In the genomic region with DNA sequence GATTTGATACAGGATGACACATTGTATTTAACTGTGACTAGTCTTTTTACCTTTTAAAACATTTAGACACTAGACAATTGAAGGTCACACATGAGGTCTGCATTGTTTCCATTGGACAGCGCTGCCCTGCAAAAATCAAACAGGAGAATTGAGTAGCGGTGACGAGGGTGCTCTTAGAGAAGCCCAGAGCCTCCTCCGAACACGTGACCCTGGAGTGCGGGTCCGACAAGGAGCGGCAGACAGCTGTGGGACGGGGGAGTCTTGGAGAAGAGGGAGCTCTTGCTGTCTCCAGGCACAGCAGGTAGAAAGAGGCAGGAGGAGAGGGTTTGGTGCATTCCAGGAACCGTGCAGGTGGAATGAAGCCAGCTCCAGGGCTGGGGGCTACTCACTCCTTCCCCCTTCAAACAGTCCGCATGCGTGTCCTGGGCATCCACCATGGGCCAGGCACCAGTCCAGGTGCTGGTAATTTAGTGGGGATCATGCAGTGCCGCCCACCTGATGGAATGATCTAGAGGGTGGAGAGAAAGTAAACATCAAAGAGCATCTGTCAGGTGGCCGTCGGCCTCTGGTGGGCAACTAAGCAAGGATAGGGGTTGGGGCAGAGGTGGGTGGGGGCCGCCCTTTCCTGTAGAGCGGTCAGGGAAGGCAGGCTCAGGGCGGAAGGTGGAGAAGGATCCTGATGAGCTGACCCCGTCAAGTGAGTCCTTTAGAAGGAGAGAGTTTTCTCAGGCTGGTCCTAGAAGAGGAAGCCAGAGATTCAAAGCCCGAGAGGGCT, we compare ENCODE assay signal across 22 cellular contexts.
DNase-seq lines count a peak whose midpoint lies in the region; ATAC-seq and TF ChIP-seq lines count a peak whose summit lies in the region.
"Had no signal": no experiment of that assay in that cellular context is flagged by ENCODE, and none has a peak within 500 bp of the region (broad histone marks: within the 10 kb centered on the region; RNA-seq: fewer than 3 reads in every experiment).

No MANE protein-coding gene starts in this region.

- H3K4ac ChIP-seq in IMR-90 (ENCODE audit: low read depth, low read length) = no peak overlapping the region

- no peak overlapping the region for H4K5ac ChIP-seq in IMR-90 (ENCODE audit: low read depth, low read length)

- H2BK20ac ChIP-seq in IMR-90 (ENCODE audit: low read depth, low read length) = no peak overlapping the region

- H2AK5ac ChIP-seq in IMR-90 (ENCODE audit: low read depth, low read length) = no peak overlapping the region

- no peaks in the 10 kb centered on the region for H3K79me2 ChIP-seq in osteoblast (ENCODE audit: insufficient read depth, low read length)

- POLR2A ChIA-PET in IMR-90 (lab: Charles Lee; ENCODE audit: unreplicated experiment) = no interaction called here

- H3K18ac ChIP-seq in IMR-90 (ENCODE audit: low read depth, low read length) = no peak overlapping the region

- H3K27me3 ChIP-seq in IMR-90 (ENCODE audit: control insufficient read depth, insufficient read depth, low read length) = no peaks in the 10 kb centered on the region
- H3K27me3 ChIP-seq in osteoblast (ENCODE audit: insufficient read depth, low read length) = no peaks in the 10 kb centered on the region

- peaks cover 2 to 4% (median 3%) of the 10 kb centered on the region in 3 donors for H3K27me3 Mint-ChIP-seq in CD14-positive monocyte (ENCODE audit: low read depth in 3 of 3)
- peaks cover 5% of the 10 kb centered on the region for H3K27me3 Mint-ChIP-seq in activated T-helper 17 cell treated with anti-CD3 and anti-CD28 coated beads, Interleukin-2, amount 50 U/mL, for 72 hours
- peaks cover 3% of the 10 kb centered on the region for H3K27me3 Mint-ChIP-seq in activated naive CD8-positive, alpha-beta T cell treated with anti-CD3 and anti-CD28 coated beads, Interleukin-2, amount 50 U/mL, for 24 hours

- no peak overlapping the region for H3K14ac ChIP-seq in IMR-90 (replicated peaks; ENCODE audit: low read depth, low read length)

- H3K9me3 ChIP-seq in IMR-90 (ENCODE audit: control insufficient read depth, insufficient read depth, low read length) (peaks cover 56% of the 10 kb centered on the region), osteoblast (ENCODE audit: low read depth, low read length) (no peaks in the 10 kb centered on the region)

- DNase-seq in CD14-positive monocyte (ENCODE audit: low spot score) (peak; percentile 20), IMR-90 (no peak), osteoblast (ENCODE audit: insufficient read length, low spot score, missing footprints) (peak; percentile 58), NCI-H1436 (lab: John Stamatoyannopoulos, UW) (no peak), islet precursor cell (no peak)
- no peak for DNase-seq in activated naive CD8-positive, alpha-beta T cell treated with anti-CD3 and anti-CD28 coated beads, Interleukin-2, amount 50 U/mL, for 24 hours
- DNase-seq: CD4-positive, alpha-beta T cell; COR-L47; DMS79 treated with DMSO at 0.1 percent for 48 hours; GM23248; H9; HFFc6; KG1; MV-4-11; NCI-H1105 treated with DMSO at 0.1 percent for 48 hours; NCI-H1694; NCI-H2081; NCI-H446; NCI-H526 treated with DMSO at 0.1 percent for 48 hours had no signal

- H2AFZ ChIP-seq in IMR-90 (replicated peaks; ENCODE audit: low read length, poor library complexity) (no peak overlapping the region), osteoblast (ENCODE audit: low read length) (no peak overlapping the region)
- H2AFZ ChIP-seq: GM23248 had no signal

- H3K4me3 ChIP-seq in IMR-90 (ENCODE audit: insufficient read depth, low read depth, low read length) = no peak overlapping the region
- no peak overlapping the region for H3K4me3 ChIP-seq in osteoblast (ENCODE audit: insufficient read depth, low read length)
- H3K4me3 ChIP-seq: GM23248 had no signal

- H3K36me3 Mint-ChIP-seq in CD14-positive monocyte = no peaks in the 10 kb centered on the region
- H3K36me3 Mint-ChIP-seq in activated T-helper 17 cell treated with anti-CD3 and anti-CD28 coated beads, Interleukin-2, amount 50 U/mL, for 72 hours (ENCODE audit: low read depth) = no peaks in the 10 kb centered on the region
- H3K36me3 Mint-ChIP-seq in activated naive CD8-positive, alpha-beta T cell treated with anti-CD3 and anti-CD28 coated beads, Interleukin-2, amount 50 U/mL, for 24 hours (ENCODE audit: low read depth) = no peaks in the 10 kb centered on the region

- H4K91ac ChIP-seq in IMR-90 (ENCODE audit: insufficient read depth, low read depth, low read length) = no peak overlapping the region

- TF ChIP-seq CTCF in CD14-positive monocyte (IDR thresholded peaks at IDR 0.05) (no peak), IMR-90 (conservative IDR thresholded peaks at IDR 0.05; ENCODE audit: low read depth, low read length) (no peak), osteoblast (IDR thresholded peaks at IDR 0.05; ENCODE audit: extremely low read depth, low read depth, low read length) (no peak)

- in situ Hi-C loops in IMR-90 (cut with MboI; ENCODE audit: low sequenced_read_pairs) = no loop called here

- no peak overlapping the region for H3K9ac ChIP-seq in IMR-90 (ENCODE audit: low read depth, low read length)
- H3K9ac ChIP-seq: GM23248 had no signal

- ATAC-seq in IMR-90 (ENCODE audit: low read depth) = no peak
- peak; percentile 16 for ATAC-seq in activated T-helper 17 cell treated with anti-CD3 and anti-CD28 coated beads, Interleukin-2, amount 50 U/mL, for 72 hours (replicated peaks)
- ATAC-seq in activated naive CD8-positive, alpha-beta T cell treated with anti-CD3 and anti-CD28 coated beads, Interleukin-2, amount 50 U/mL, for 24 hours = no peak
- ATAC-seq: SK-N-SH treated with all-trans-retinoic acid at 6 μM for 48 hours had no signal

- peak overlapping the region; percentile 42 for H2AK9ac ChIP-seq in IMR-90 (replicated peaks; ENCODE audit: low read depth, low read length, poor library complexity)

- H3K27ac Mint-ChIP-seq in CD14-positive monocyte = no peak overlapping the region
- H3K27ac Mint-ChIP-seq in activated T-helper 17 cell treated with anti-CD3 and anti-CD28 coated beads, Interleukin-2, amount 50 U/mL, for 72 hours = no peak overlapping the region
- no peak overlapping the region for H3K27ac Mint-ChIP-seq in activated naive CD8-positive, alpha-beta T cell treated with anti-CD3 and anti-CD28 coated beads, Interleukin-2, amount 50 U/mL, for 24 hours
- H3K27ac Mint-ChIP-seq: CD4-positive, alpha-beta T cell; HFFc6 had no signal

- CTCF ChIA-PET in IMR-90 (lab: Yijun Ruan, JAX) = no interaction called here

- no TSS peak for BruUV-seq in IMR-90 (replicated peaks; lab: Mats Ljungman, UMichigan)

- no peak overlapping the region for H4K8ac ChIP-seq in IMR-90 (ENCODE audit: low read depth in 2 of 2, low read length in 2 of 2)

- H3K4me1 ChIP-seq in IMR-90 (ENCODE audit: control insufficient read depth, insufficient read depth, low read length) (no peaks in the 10 kb centered on the region), osteoblast (ENCODE audit: insufficient read depth, low read length) (no peaks in the 10 kb centered on the region)

- no peaks in the 10 kb centered on the region for H3K9me1 ChIP-seq in IMR-90 (ENCODE audit: insufficient read depth, low read length)

- no peak overlapping the region for H3K4me2 ChIP-seq in IMR-90 (ENCODE audit: low read depth, low read length)
- no peak overlapping the region for H3K4me2 ChIP-seq in osteoblast (ENCODE audit: insufficient read depth, low read length)

- no peak overlapping the region for H2BK15ac ChIP-seq in IMR-90 (ENCODE audit: low read depth, low read length)

- no peaks in the 10 kb centered on the region for H3K79me1 ChIP-seq in IMR-90 (ENCODE audit: low read depth in 1 of 2, low read length in 2 of 2)

- H3K4me3 Mint-ChIP-seq in CD14-positive monocyte = no peak overlapping the region
- no peak overlapping the region for H3K4me3 Mint-ChIP-seq in activated T-helper 17 cell treated with anti-CD3 and anti-CD28 coated beads, Interleukin-2, amount 50 U/mL, for 72 hours
- no peak overlapping the region for H3K4me3 Mint-ChIP-seq in activated naive CD8-positive, alpha-beta T cell treated with anti-CD3 and anti-CD28 coated beads, Interleukin-2, amount 50 U/mL, for 24 hours
- H3K4me3 Mint-ChIP-seq: CD4-positive, alpha-beta T cell; H9; HFFc6 had no signal

- no peak overlapping the region for H2BK5ac ChIP-seq in IMR-90 (ENCODE audit: low read depth, low read length, poor library complexity, severe bottlenecking)

- no peaks in the 10 kb centered on the region for H3K4me1 Mint-ChIP-seq in CD14-positive monocyte
- H3K4me1 Mint-ChIP-seq in activated T-helper 17 cell treated with anti-CD3 and anti-CD28 coated beads, Interleukin-2, amount 50 U/mL, for 72 hours = no peaks in the 10 kb centered on the region
- H3K4me1 Mint-ChIP-seq in activated naive CD8-positive, alpha-beta T cell treated with anti-CD3 and anti-CD28 coated beads, Interleukin-2, amount 50 U/mL, for 24 hours = no peaks in the 10 kb centered on the region
- H3K4me1 Mint-ChIP-seq: H9 had no signal

- no peak for TF ChIP-seq POLR2A in IMR-90 (IDR thresholded peaks at IDR 0.05; ENCODE audit: low read depth, low read length)

- no peak overlapping the region for H3K23ac ChIP-seq in IMR-90 (ENCODE audit: low read depth, low read length)

- H3K36me3 ChIP-seq in IMR-90 (ENCODE audit: control insufficient read depth, insufficient read depth, low read length) (no peaks in the 10 kb centered on the region), osteoblast (ENCODE audit: insufficient read depth, low read length) (no peaks in the 10 kb centered on the region)

- H4K20me1 ChIP-seq in IMR-90 (ENCODE audit: insufficient read depth, low read length) (no peaks in the 10 kb centered on the region), osteoblast (ENCODE audit: insufficient read depth, low read length) (no peaks in the 10 kb centered on the region)

- no peak for TF ChIP-seq RAD21 in IMR-90 (IDR thresholded peaks at IDR 0.05; ENCODE audit: low read length)

- dilution Hi-C loops in IMR-90 (cut with HindIII; ENCODE audit: low sequenced_read_pairs, unreplicated experiment) = no loop called here

- no peak overlapping the region for H3K56ac ChIP-seq in IMR-90 (ENCODE audit: extremely low read depth, insufficient read depth, low read length)

- no peak overlapping the region for H2BK120ac ChIP-seq in IMR-90 (ENCODE audit: low read depth, low read length)

- intact Hi-C loops in CD14-positive monocyte (cut with micrococcal nuclease) = no loop called here
- intact Hi-C loops in IMR-90 (cut with micrococcal nuclease) = no loop called here

- WGBS in IMR-90 (ENCODE audit: extremely low coverage in 2 of 2, insufficient read length in 1 of 2), 2 experiments = 45% methylated on average over 5 of the region's 20 CpGs; no CpG with 5 or more reads in 1 of the 2 experiments

- H3K27ac ChIP-seq in IMR-90 (ENCODE audit: insufficient read depth, low read length) (no peak overlapping the region), osteoblast (ENCODE audit: low read depth, low read length) (no peak overlapping the region)
- H3K27ac ChIP-seq: GM23248, RWPE1 had no signal

- peaks cover 0 to 8% (median 4%) of the 10 kb centered on the region in 7 donors for H3K9me3 Mint-ChIP-seq in CD14-positive monocyte
- peaks cover 5% of the 10 kb centered on the region for H3K9me3 Mint-ChIP-seq in activated T-helper 17 cell treated with anti-CD3 and anti-CD28 coated beads, Interleukin-2, amount 50 U/mL, for 72 hours
- H3K9me3 Mint-ChIP-seq in activated naive CD8-positive, alpha-beta T cell treated with anti-CD3 and anti-CD28 coated beads, Interleukin-2, amount 50 U/mL, for 24 hours = no peaks in the 10 kb centered on the region
- H3K9me3 Mint-ChIP-seq: CD4-positive, alpha-beta T cell had no signal

TF ChIP-seq in IMR-90, 13 proteins besides CTCF, POLR2A, EP300 and RAD21 (continues in another document):
- no peak for TF ChIP-seq CHD1 (IDR thresholded peaks at IDR 0.05; ENCODE audit: low read depth, low read length)

Comparison
In these comparisons a context has a peak if more than half of its experiments do, and no peak if none do; other contexts are left out.
1. DNase-seq: peak in CD14-positive monocyte (single experiment) and osteoblast (single experiment); none in IMR-90 (single experiment), activated naive CD8-positive, alpha-beta T cell treated with anti-CD3 and anti-CD28 coated beads, Interleukin-2, amount 50 U/mL, for 24 hours (single experiment), NCI-H1436 (single experiment) and islet precursor cell (single experiment).